In genomic region chr11:68213555-68214172, GRCh38 we compare ENCODE assay signal across 1 cellular context.
A peak's percentile ranks its signal among the peaks of the same experiment; 100 is the strongest.
TF ChIP-seq lines count a peak whose summit lies in the region.

No MANE protein-coding gene starts in this region.

TF ChIP-seq in IMR-90, 13 proteins besides CTCF, POLR2A, EP300 and RAD21:
- 0 out of 2 replicates have a peak, but pooled peaks have one; percentile 23 for TF ChIP-seq CHD1 (IDR thresholded peaks at IDR 0.05; ENCODE audit: low read depth, low read length)
- TF ChIP-seq CEBPB (IDR thresholded peaks at IDR 0.05; ENCODE audit: low read depth, low read length): no peak
- peak; percentile 48; the same call in 1 of the 2 replicates for TF ChIP-seq MXI1 (IDR thresholded peaks at IDR 0.05; ENCODE audit: borderline replicate concordance, low read depth, low read length)
